In the genomic region with DNA sequence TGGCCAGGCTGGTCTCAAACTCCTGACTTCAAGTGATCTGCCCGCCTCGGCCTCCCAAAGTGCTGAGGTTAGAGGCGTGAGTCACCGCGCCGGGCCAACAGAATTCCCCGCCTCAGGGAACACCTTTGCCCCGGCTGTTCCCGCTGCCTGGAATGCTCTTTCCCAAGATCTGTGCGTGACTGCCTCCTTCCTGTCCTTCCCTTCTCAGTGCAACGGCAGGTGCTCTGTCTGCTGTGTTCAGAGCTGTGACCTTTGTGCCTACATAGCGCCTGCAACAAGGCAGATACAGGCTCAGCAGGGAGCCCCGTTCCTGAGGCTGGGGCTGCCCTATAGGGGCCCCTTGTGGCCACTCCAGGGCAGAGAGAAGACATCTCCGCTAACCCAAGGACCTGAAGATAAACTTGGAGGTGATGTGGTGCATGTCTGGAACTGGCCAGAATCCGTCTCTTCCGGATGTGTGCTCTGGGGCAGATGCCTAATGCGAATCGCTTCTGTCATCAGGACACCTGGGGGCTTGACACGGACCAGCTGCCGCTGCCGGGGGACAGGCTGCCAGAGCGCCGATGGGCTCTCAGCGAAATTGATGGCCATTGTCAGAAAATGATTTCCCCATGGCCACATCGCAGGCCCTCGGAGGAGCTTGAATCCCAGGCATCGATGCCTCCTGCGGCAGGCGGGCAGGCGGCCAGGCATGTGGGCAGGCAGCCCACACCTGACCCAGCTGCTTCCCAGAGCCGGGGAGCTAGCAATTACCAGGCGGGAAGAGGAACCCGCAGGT, we compare ENCODE assay signal across 1 cellular context.
TF ChIP-seq lines count a peak whose summit lies in the region.

No MANE protein-coding gene starts in this region.

TF ChIP-seq in HepG2, 621 proteins besides CTCF, POLR2A, EP300 and RAD21 (continued from another document and continues in another):
- TF ChIP-seq, protein P1, sequence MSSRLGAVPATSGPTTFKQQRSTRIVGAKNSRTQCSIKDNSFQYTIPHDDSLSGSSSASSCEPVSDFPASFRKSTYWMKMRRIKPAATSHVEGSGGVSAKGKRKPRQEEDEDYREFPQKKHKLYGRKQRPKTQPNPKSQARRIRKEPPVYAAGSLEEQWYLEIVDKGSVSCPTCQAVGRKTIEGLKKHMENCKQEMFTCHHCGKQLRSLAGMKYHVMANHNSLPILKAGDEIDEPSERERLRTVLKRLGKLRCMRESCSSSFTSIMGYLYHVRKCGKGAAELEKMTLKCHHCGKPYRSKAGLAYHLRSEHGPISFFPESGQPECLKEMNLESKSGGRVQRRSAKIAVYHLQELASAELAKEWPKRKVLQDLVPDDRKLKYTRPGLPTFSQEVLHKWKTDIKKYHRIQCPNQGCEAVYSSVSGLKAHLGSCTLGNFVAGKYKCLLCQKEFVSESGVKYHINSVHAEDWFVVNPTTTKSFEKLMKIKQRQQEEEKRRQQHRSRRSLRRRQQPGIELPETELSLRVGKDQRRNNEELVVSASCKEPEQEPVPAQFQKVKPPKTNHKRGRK (CRISPR knock-in tag; IDR thresholded peaks at IDR 0.05) = no peak
- TF ChIP-seq, protein P2, sequence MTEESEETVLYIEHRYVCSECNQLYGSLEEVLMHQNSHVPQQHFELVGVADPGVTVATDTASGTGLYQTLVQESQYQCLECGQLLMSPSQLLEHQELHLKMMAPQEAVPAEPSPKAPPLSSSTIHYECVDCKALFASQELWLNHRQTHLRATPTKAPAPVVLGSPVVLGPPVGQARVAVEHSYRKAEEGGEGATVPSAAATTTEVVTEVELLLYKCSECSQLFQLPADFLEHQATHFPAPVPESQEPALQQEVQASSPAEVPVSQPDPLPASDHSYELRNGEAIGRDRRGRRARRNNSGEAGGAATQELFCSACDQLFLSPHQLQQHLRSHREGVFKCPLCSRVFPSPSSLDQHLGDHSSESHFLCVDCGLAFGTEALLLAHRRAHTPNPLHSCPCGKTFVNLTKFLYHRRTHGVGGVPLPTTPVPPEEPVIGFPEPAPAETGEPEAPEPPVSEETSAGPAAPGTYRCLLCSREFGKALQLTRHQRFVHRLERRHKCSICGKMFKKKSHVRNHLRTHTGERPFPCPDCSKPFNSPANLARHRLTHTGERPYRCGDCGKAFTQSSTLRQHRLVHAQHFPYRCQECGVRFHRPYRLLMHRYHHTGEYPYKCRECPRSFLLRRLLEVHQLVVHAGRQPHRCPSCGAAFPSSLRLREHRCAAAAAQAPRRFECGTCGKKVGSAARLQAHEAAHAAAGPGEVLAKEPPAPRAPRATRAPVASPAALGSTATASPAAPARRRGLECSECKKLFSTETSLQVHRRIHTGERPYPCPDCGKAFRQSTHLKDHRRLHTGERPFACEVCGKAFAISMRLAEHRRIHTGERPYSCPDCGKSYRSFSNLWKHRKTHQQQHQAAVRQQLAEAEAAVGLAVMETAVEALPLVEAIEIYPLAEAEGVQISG (CRISPR knock-in tag; IDR thresholded peaks at IDR 0.05) = peak; percentile 66; the same call in 1 of the 2 replicates
- TF ChIP-seq ZMYM2 (CRISPR knock-in tag; IDR thresholded peaks at IDR 0.05) (peak; percentile 98), KDM2A (CRISPR knock-in tag; IDR thresholded peaks at IDR 0.05; ENCODE audit: borderline replicate concordance, low read depth) (peak; percentile 94), XBP1 (CRISPR knock-in tag; IDR thresholded peaks at IDR 0.05) (no peak), RCOR2 (CRISPR knock-in tag; IDR thresholded peaks at IDR 0.05) (peak; percentile 91; the same call in 1 of the 2 replicates), IKZF4 (CRISPR knock-in tag; IDR thresholded peaks at IDR 0.05; ENCODE audit: borderline replicate concordance, low read depth, not compliant biosample characterization) (no peak), ZNF232 (CRISPR knock-in tag; IDR thresholded peaks at IDR 0.05; ENCODE audit: borderline replicate concordance) (no peak), CHD4 (IDR thresholded peaks at IDR 0.05; ENCODE audit: borderline replicate concordance, low read length) (no peak), FOXA1 (IDR thresholded peaks at IDR 0.05) (no peak), FOXA1 (CRISPR knock-in tag; IDR thresholded peaks at IDR 0.05) (peak; percentile 54), ZNF33A (CRISPR knock-in tag; IDR thresholded peaks at IDR 0.05; ENCODE audit: borderline replicate concordance) (no peak), RARG (CRISPR knock-in tag; IDR thresholded peaks at IDR 0.05; ENCODE audit: low read depth) (no peak), AHR (CRISPR knock-in tag; IDR thresholded peaks at IDR 0.05) (peak; percentile 98), HDAC6 (IDR thresholded peaks at IDR 0.05; ENCODE audit: low read depth, low read length) (no peak), NFIB (CRISPR knock-in tag; IDR thresholded peaks at IDR 0.05; ENCODE audit: borderline replicate concordance) (no peak), KDM6A (CRISPR knock-in tag; IDR thresholded peaks at IDR 0.05; ENCODE audit: low read depth) (peak; percentile 49; the same call in 1 of the 2 replicates), NFKB2 (CRISPR knock-in tag; IDR thresholded peaks at IDR 0.05; ENCODE audit: borderline replicate concordance) (no peak), ZSCAN12 (CRISPR knock-in tag; IDR thresholded peaks at IDR 0.05) (no peak), RAD51 (IDR thresholded peaks at IDR 0.05; ENCODE audit: borderline replicate concordance) (no peak), SP4 (CRISPR knock-in tag; IDR thresholded peaks at IDR 0.05) (0 out of 2 replicates have a peak, but pooled peaks have one; percentile 40), ZNF557 (CRISPR knock-in tag; IDR thresholded peaks at IDR 0.05) (no peak), ZFAT (CRISPR knock-in tag; conservative IDR thresholded peaks at IDR 0.05) (no peak), MYNN (CRISPR knock-in tag; IDR thresholded peaks at IDR 0.05; ENCODE audit: low read depth) (peak; percentile 80), ZNF607 (CRISPR knock-in tag; IDR thresholded peaks at IDR 0.05; ENCODE audit: borderline replicate concordance) (peak; percentile 86), ATM (IDR thresholded peaks at IDR 0.05; ENCODE audit: borderline replicate concordance) (no peak), ZNF772 (CRISPR knock-in tag; IDR thresholded peaks at IDR 0.05) (peak; percentile 83)
- TF ChIP-seq, protein P3, sequence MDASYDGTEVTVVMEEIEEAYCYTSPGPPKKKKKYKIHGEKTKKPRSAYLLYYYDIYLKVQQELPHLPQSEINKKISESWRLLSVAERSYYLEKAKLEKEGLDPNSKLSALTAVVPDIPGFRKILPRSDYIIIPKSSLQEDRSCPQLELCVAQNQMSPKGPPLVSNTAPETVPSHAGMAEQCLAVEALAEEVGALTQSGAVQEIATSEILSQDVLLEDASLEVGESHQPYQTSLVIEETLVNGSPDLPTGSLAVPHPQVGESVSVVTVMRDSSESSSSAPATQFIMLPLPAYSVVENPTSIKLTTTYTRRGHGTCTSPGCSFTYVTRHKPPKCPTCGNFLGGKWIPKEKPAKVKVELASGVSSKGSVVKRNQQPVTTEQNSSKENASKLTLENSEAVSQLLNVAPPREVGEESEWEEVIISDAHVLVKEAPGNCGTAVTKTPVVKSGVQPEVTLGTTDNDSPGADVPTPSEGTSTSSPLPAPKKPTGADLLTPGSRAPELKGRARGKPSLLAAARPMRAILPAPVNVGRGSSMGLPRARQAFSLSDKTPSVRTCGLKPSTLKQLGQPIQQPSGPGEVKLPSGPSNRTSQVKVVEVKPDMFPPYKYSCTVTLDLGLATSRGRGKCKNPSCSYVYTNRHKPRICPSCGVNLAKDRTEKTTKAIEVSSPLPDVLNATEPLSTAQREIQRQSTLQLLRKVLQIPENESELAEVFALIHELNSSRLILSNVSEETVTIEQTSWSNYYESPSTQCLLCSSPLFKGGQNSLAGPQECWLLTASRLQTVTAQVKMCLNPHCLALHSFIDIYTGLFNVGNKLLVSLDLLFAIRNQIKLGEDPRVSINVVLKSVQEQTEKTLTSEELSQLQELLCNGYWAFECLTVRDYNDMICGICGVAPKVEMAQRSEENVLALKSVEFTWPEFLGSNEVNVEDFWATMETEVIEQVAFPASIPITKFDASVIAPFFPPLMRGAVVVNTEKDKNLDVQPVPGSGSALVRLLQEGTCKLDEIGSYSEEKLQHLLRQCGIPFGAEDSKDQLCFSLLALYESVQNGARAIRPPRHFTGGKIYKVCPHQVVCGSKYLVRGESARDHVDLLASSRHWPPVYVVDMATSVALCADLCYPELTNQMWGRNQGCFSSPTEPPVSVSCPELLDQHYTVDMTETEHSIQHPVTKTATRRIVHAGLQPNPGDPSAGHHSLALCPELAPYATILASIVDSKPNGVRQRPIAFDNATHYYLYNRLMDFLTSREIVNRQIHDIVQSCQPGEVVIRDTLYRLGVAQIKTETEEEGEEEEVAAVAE (CRISPR knock-in tag; IDR thresholded peaks at IDR 0.05; ENCODE audit: borderline replicate concordance) = peak; percentile 77; the same call in 1 of the 2 replicates
- TF ChIP-seq, protein P4, sequence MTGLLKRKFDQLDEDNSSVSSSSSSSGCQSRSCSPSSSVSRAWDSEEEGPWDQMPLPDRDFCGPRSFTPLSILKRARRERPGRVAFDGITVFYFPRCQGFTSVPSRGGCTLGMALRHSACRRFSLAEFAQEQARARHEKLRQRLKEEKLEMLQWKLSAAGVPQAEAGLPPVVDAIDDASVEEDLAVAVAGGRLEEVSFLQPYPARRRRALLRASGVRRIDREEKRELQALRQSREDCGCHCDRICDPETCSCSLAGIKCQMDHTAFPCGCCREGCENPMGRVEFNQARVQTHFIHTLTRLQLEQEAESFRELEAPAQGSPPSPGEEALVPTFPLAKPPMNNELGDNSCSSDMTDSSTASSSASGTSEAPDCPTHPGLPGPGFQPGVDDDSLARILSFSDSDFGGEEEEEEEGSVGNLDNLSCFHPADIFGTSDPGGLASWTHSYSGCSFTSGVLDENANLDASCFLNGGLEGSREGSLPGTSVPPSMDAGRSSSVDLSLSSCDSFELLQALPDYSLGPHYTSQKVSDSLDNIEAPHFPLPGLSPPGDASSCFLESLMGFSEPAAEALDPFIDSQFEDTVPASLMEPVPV (CRISPR knock-in tag; IDR thresholded peaks at IDR 0.05) = peak; percentile 85
- TF ChIP-seq, protein P5, sequence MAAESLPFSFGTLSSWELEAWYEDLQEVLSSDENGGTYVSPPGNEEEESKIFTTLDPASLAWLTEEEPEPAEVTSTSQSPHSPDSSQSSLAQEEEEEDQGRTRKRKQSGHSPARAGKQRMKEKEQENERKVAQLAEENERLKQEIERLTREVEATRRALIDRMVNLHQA (CRISPR knock-in tag; IDR thresholded peaks at IDR 0.05) = no peak
- TF ChIP-seq, protein P6, sequence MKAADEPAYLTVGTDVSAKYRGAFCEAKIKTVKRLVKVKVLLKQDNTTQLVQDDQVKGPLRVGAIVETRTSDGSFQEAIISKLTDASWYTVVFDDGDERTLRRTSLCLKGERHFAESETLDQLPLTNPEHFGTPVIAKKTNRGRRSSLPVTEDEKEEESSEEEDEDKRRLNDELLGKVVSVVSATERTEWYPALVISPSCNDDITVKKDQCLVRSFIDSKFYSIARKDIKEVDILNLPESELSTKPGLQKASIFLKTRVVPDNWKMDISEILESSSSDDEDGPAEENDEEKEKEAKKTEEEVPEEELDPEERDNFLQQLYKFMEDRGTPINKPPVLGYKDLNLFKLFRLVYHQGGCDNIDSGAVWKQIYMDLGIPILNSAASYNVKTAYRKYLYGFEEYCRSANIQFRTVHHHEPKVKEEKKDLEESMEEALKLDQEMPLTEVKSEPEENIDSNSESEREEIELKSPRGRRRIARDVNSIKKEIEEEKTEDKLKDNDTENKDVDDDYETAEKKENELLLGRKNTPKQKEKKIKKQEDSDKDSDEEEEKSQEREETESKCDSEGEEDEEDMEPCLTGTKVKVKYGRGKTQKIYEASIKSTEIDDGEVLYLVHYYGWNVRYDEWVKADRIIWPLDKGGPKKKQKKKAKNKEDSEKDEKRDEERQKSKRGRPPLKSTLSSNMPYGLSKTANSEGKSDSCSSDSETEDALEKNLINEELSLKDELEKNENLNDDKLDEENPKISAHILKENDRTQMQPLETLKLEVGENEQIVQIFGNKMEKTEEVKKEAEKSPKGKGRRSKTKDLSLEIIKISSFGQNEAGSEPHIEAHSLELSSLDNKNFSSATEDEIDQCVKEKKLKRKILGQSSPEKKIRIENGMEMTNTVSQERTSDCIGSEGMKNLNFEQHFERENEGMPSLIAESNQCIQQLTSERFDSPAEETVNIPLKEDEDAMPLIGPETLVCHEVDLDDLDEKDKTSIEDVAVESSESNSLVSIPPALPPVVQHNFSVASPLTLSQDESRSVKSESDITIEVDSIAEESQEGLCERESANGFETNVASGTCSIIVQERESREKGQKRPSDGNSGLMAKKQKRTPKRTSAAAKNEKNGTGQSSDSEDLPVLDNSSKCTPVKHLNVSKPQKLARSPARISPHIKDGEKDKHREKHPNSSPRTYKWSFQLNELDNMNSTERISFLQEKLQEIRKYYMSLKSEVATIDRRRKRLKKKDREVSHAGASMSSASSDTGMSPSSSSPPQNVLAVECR (CRISPR knock-in tag; IDR thresholded peaks at IDR 0.05; ENCODE audit: borderline replicate concordance) = peak; percentile 62; the same call in 1 of the 2 replicates
- TF ChIP-seq, protein P7, sequence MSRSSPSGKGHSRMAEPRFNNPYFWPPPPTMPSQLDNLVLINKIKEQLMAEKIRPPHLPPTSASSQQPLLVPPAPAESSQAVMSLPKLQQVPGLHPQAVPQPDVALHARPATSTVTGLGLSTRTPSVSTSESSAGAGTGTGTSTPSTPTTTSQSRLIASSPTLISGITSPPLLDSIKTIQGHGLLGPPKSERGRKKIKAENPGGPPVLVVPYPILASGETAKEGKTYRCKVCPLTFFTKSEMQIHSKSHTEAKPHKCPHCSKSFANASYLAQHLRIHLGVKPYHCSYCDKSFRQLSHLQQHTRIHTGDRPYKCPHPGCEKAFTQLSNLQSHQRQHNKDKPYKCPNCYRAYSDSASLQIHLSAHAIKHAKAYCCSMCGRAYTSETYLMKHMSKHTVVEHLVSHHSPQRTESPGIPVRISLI (CRISPR knock-in tag; IDR thresholded peaks at IDR 0.05; ENCODE audit: borderline replicate concordance) = peak; percentile 65; the same call in 1 of the 2 replicates
- TF ChIP-seq, protein P8, sequence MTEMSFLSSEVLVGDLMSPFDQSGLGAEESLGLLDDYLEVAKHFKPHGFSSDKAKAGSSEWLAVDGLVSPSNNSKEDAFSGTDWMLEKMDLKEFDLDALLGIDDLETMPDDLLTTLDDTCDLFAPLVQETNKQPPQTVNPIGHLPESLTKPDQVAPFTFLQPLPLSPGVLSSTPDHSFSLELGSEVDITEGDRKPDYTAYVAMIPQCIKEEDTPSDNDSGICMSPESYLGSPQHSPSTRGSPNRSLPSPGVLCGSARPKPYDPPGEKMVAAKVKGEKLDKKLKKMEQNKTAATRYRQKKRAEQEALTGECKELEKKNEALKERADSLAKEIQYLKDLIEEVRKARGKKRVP (CRISPR knock-in tag; IDR thresholded peaks at IDR 0.05) = no peak; a peak in 1 of 4 replicates
- TF ChIP-seq, protein P9, sequence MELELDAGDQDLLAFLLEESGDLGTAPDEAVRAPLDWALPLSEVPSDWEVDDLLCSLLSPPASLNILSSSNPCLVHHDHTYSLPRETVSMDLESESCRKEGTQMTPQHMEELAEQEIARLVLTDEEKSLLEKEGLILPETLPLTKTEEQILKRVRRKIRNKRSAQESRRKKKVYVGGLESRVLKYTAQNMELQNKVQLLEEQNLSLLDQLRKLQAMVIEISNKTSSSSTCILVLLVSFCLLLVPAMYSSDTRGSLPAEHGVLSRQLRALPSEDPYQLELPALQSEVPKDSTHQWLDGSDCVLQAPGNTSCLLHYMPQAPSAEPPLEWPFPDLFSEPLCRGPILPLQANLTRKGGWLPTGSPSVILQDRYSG (CRISPR knock-in tag; IDR thresholded peaks at IDR 0.05) = no peak
- TF ChIP-seq, protein P10, sequence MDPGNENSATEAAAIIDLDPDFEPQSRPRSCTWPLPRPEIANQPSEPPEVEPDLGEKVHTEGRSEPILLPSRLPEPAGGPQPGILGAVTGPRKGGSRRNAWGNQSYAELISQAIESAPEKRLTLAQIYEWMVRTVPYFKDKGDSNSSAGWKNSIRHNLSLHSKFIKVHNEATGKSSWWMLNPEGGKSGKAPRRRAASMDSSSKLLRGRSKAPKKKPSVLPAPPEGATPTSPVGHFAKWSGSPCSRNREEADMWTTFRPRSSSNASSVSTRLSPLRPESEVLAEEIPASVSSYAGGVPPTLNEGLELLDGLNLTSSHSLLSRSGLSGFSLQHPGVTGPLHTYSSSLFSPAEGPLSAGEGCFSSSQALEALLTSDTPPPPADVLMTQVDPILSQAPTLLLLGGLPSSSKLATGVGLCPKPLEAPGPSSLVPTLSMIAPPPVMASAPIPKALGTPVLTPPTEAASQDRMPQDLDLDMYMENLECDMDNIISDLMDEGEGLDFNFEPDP (CRISPR knock-in tag; conservative IDR thresholded peaks at IDR 0.05) = no peak
